Comparison of ENCODE assay signal across 7 cellular contexts in the genomic region with DNA sequence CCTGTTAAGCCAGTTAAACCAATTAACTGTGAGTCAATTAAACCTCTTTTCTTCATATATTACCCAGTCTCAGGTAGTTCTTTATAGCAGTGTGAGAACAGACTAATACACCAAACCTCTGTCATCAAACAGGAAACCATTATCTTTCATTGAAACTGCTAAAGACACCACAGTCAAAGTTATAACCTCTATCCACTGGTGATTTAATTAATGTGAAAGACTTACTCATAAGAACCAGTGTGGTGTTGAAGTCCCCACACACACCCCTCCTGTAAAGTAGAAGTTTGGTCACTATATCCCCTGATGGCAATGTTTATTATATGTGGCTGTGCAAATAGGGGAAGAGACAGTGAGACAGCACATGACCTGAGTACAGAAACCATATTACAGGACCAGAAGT.
"Had no signal": no experiment of that assay in that cellular context is flagged by ENCODE, and none has a peak within 500 bp of the region (broad histone marks: within the 10 kb centered on the region; RNA-seq: fewer than 3 reads in every experiment).

No MANE protein-coding gene starts in this region.

- H3K27ac Mint-ChIP-seq: IgD-negative memory B cell had no signal

- H3K4me3 ChIP-seq: K562 had no signal

- H3K4me3 Mint-ChIP-seq: IgD-negative memory B cell had no signal

- H3K27ac ChIP-seq: HL-60 had no signal

- DNase-seq: IMR-90, KBM-7 had no signal

- H3K27me3 Mint-ChIP-seq: IgD-negative memory B cell had no signal

- FAIRE-seq: HepG2, HTR-8/SVneo, K562 had no signal

- H3K4me1 Mint-ChIP-seq: IgD-negative memory B cell had no signal

- H3K36me3 Mint-ChIP-seq: IgD-negative memory B cell had no signal

- ATAC-seq: HepG2, K562 had no signal
